16 cellular contexts compared by ENCODE assay signal in the genomic region with DNA sequence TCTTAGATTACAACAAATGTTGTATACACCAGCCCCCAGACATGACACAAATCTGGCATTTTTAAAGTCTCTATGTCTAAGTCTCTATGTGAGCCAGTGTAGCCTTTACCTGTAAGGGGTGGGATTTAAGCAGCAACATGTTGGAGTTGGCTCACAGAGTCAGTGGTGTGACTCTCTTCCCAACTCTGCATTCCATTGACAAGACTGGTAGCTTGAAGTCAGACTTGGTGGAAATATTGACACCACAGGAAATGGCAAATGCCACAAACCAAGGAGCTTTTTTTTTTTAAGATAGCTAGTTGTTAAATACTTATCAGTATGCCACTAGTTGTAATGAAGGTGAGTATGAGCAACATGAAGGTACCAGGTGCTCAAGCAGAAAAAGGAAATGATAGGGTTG.
"Had no signal": no experiment of that assay in that cellular context is flagged by ENCODE, and none has a peak within 500 bp of the region (broad histone marks: within the 10 kb centered on the region; RNA-seq: fewer than 3 reads in every experiment).

No MANE protein-coding gene starts in this region.

- DNase-seq: activated CD4-positive, alpha-beta memory T cell treated with anti-CD3 and anti-CD28 coated beads, Interleukin-2, amount 10 ng/mL, durations not matched to agents 7 days and 5 days; activated CD8-positive, alpha-beta memory T cell treated with anti-CD3 and anti-CD28 coated beads, Interleukin-2, amount 50 U/mL, for 48 hours; activated gamma-delta T cell treated with Interleukin-2 at 50 U/mL for 16 hours; activated T-cell treated with anti-CD3 and anti-CD28 coated beads, Interleukin-2, amount 50 U/mL, for 72 hours; anterior cingulate cortex; central memory CD4-positive, alpha-beta T cell; cortex of kidney; left cardiac atrium; naive thymus-derived CD8-positive, alpha-beta T cell; sigmoid colon; stimulated activated CD4-positive, alpha-beta T cell treated with anti-CD3 and anti-CD28 coated beads, Interleukin-4, amount 100 ng/mL, for 24 hours; SW 1271; thyroid gland had no signal

- H3K27me3 Mint-ChIP-seq: activated CD4-positive, alpha-beta memory T cell treated with anti-CD3 and anti-CD28 coated beads, Interleukin-2, amount 10 ng/mL, durations not matched to agents 7 days and 5 days had no signal

- ATAC-seq: activated T-cell treated with anti-CD3 and anti-CD28 coated beads, Interleukin-2, amount 50 U/mL, for 72 hours; left cardiac atrium; naive thymus-derived CD8-positive, alpha-beta T cell; stimulated activated memory B cell treated with anti-CD40 and anti-IgM and Interleukin-4, amounts not matched to agents 10 μg/mL and 1 μg/mL and 100 μg/mL, for 72 hours had no signal

- H3K4me3 ChIP-seq: esophagus muscularis mucosa, sigmoid colon, thyroid gland had no signal

- H3K4me3 Mint-ChIP-seq: activated CD4-positive, alpha-beta memory T cell treated with anti-CD3 and anti-CD28 coated beads, Interleukin-2, amount 10 ng/mL, durations not matched to agents 7 days and 5 days; activated T-cell treated with anti-CD3 and anti-CD28 coated beads, Interleukin-2, amount 50 U/mL, for 72 hours; brain; stimulated activated memory B cell treated with anti-CD40 and anti-IgM and Interleukin-4, amounts not matched to agents 10 μg/mL and 1 μg/mL and 100 μg/mL, for 72 hours had no signal

- H3K4me1 Mint-ChIP-seq: brain; stimulated activated memory B cell treated with anti-CD40 and anti-IgM and Interleukin-4, amounts not matched to agents 10 μg/mL and 1 μg/mL and 100 μg/mL, for 72 hours had no signal

- H3K27ac Mint-ChIP-seq: activated T-cell treated with anti-CD3 and anti-CD28 coated beads, Interleukin-2, amount 50 U/mL, for 72 hours; brain; stimulated activated memory B cell treated with anti-CD40 and anti-IgM and Interleukin-4, amounts not matched to agents 10 μg/mL and 1 μg/mL and 100 μg/mL, for 72 hours had no signal

- H3K36me3 Mint-ChIP-seq: brain; stimulated activated memory B cell treated with anti-CD40 and anti-IgM and Interleukin-4, amounts not matched to agents 10 μg/mL and 1 μg/mL and 100 μg/mL, for 72 hours had no signal
